In genomic region chr20:31475032-31475431, GRCh38 we compare ENCODE assay signal across 11 cellular contexts. TPM values are rescaled to one million over a fixed set of nuclear protein-coding genes. Genes with fewer than 3 reads are reported as not detected.
A peak's percentile ranks its signal among the peaks of the same experiment; 100 is the strongest.
DNase-seq lines count a peak whose midpoint lies in the region; ATAC-seq and TF ChIP-seq lines count a peak whose summit lies in the region.
"Had no signal": no experiment of that assay in that cellular context is flagged by ENCODE, and none has a peak within 500 bp of the region (broad histone marks: within the 10 kb centered on the region; RNA-seq: fewer than 3 reads in every experiment).

Gene DEFB124 (minus strand): TSS chr20:31475127. CDS start chr20:31473013, 2,114 bp downstream.
Gene REM1 (plus strand): TSS chr20:31475288. CDS start chr20:31476446, 1,158 bp downstream.

- H3K4me3 ChIP-seq in Karpas-422 (ENCODE audit: low read length) (peak within 1 kb of the TSS; percentile 37; the same call in 1 of the 2 replicates), lower leg skin (ENCODE audit: low read depth, poor library complexity, severe bottlenecking) (peak within 1 kb of the TSS; percentile 4), subcutaneous abdominal adipose tissue (ENCODE audit: low read depth in 1 of 5, low read length in 5 of 5) (peak within 1 kb of the TSS; percentile 57 to 66 (median 62))

- H4K20me1 ChIP-seq in Karpas-422 (ENCODE audit: insufficient read depth, low read depth, low read length) = no peaks in the 10 kb centered on the region

- H3K4me2 ChIP-seq in Karpas-422 (ENCODE audit: low read depth, low read length, poor library complexity, severe bottlenecking) = peak within 1 kb of the TSS; percentile 68

- H3K27me3 Mint-ChIP-seq in dendritic cell treated with granulocyte-macrophage colony-stimulating factor and Interleukin-4, amounts not matched to agents 40 ng/mL and 50 ng/mL, for 4 days = peaks cover 41% of the 10 kb centered on the region
- peaks cover 8% of the 10 kb centered on the region for H3K27me3 Mint-ChIP-seq in progenitor cell of endocrine pancreas

- H3K9ac ChIP-seq in Karpas-422 (ENCODE audit: low read length) (peak within 1 kb of the TSS; percentile 32), subcutaneous abdominal adipose tissue (ENCODE audit: low read length in 5 of 5) (peak within 1 kb of the TSS in 3 of 5 donors; percentile 30 to 66 (median 33))

- TF ChIP-seq POLR2A in lower leg skin (IDR thresholded peaks at IDR 0.05) = no peak

- H3K36me3 ChIP-seq in Karpas-422 (ENCODE audit: insufficient read depth, low read length) (no peaks in the 10 kb centered on the region), subcutaneous abdominal adipose tissue (ENCODE audit: control insufficient read depth in 5 of 5, insufficient read depth in 5 of 5, low read length in 5 of 5) (peaks cover 0 to 3% (median 0%) of the 10 kb centered on the region in 5 donors)

- no peak for ATAC-seq in HG02588 (IDR thresholded peaks at IDR 0.05; ENCODE audit: unreplicated experiment)

- H3K27ac ChIP-seq in Karpas-422 (ENCODE audit: low read length) (peak within 1 kb of the TSS; percentile 60), subcutaneous abdominal adipose tissue (ENCODE audit: low read depth, low read length) (no peak within 1 kb of the TSS)

- intact Hi-C loops in dendritic cell treated with granulocyte-macrophage colony-stimulating factor and Interleukin-4, amounts not matched to agents 40 ng/mL and 50 ng/mL, for 4 days (cut with micrococcal nuclease) = no loop called here
- intact Hi-C loops in lower leg skin (cut with DNase I; ENCODE audit: low total_unique reads) = no loop called here

- peak within 1 kb of the TSS; percentile 88 for H2AFZ ChIP-seq in Karpas-422 (ENCODE audit: low read length)

- WGBS in lower leg skin, 2 donors = 1 to 8% methylated on average over 14 to 18 of the region's 27 CpGs

- H3K9me3 Mint-ChIP-seq in dendritic cell treated with granulocyte-macrophage colony-stimulating factor and Interleukin-4, amounts not matched to agents 40 ng/mL and 50 ng/mL, for 4 days = no peaks in the 10 kb centered on the region
- H3K9me3 Mint-ChIP-seq in progenitor cell of endocrine pancreas (ENCODE audit: low read depth) = peaks cover 43% of the 10 kb centered on the region

- no peaks in the 10 kb centered on the region for H3K9me2 ChIP-seq in Karpas-422 (replicated peaks; ENCODE audit: insufficient read depth, low read length)

- H3K36me3 Mint-ChIP-seq in dendritic cell treated with granulocyte-macrophage colony-stimulating factor and Interleukin-4, amounts not matched to agents 40 ng/mL and 50 ng/mL, for 4 days (ENCODE audit: low read depth) = no peaks in the 10 kb centered on the region
- H3K36me3 Mint-ChIP-seq in progenitor cell of endocrine pancreas (ENCODE audit: insufficient read depth) = peaks cover 6% of the 10 kb centered on the region

- H3K27me3 ChIP-seq in Karpas-422 (ENCODE audit: low read length) = no peaks in the 10 kb centered on the region
- peaks cover 19 to 28% (median 23%) of the 10 kb centered on the region in 5 donors for H3K27me3 ChIP-seq in subcutaneous abdominal adipose tissue (ENCODE audit: control insufficient read depth in 5 of 5, insufficient read depth in 4 of 5, low read length in 5 of 5)

- H3K79me2 ChIP-seq in Karpas-422 (ENCODE audit: low read length) = no peaks in the 10 kb centered on the region

- H3K4me1 ChIP-seq in Karpas-422 (ENCODE audit: low read length) (peaks cover 18% of the 10 kb centered on the region), subcutaneous abdominal adipose tissue (ENCODE audit: control insufficient read depth in 5 of 5, insufficient read depth in 5 of 5, low read length in 5 of 5) (peaks cover 0 to 25% (median 13%) of the 10 kb centered on the region in 5 donors)

- H3K4me3 Mint-ChIP-seq in dendritic cell treated with granulocyte-macrophage colony-stimulating factor and Interleukin-4, amounts not matched to agents 40 ng/mL and 50 ng/mL, for 4 days = peak within 1 kb of the TSS; percentile 66
- no peak within 1 kb of the TSS for H3K4me3 Mint-ChIP-seq in progenitor cell of endocrine pancreas (ENCODE audit: low read depth)

- in situ Hi-C loops in KBM-7 (cut with MboI; ENCODE audit: low pct_unique_long_range_greater_than_20kb, low sequenced_read_pairs) = no loop called here

- H3K9me3 ChIP-seq in Karpas-422 (ENCODE audit: low read length) = no peaks in the 10 kb centered on the region
- H3K9me3 ChIP-seq in subcutaneous abdominal adipose tissue (ENCODE audit: control insufficient read depth in 5 of 5, low read length in 5 of 5) = no peaks in the 10 kb centered on the region

- no peak for TF ChIP-seq CTCF in lower leg skin (IDR thresholded peaks at IDR 0.05)
- no peak for TF ChIP-seq CTCF in progenitor cell of endocrine pancreas (IDR thresholded peaks at IDR 0.05; ENCODE audit: unreplicated experiment)

- H3K27ac Mint-ChIP-seq in dendritic cell treated with granulocyte-macrophage colony-stimulating factor and Interleukin-4, amounts not matched to agents 40 ng/mL and 50 ng/mL, for 4 days = peak within 1 kb of the TSS; percentile 45
- no peak within 1 kb of the TSS for H3K27ac Mint-ChIP-seq in progenitor cell of endocrine pancreas

- DNase-seq in Karpas-422 (no peak), lower leg skin (ENCODE audit: low spot score in 2 of 2) (peak in 1 of 2 donors; percentile 88), KBM-7 (no peak), foreskin melanocyte (no peak), progenitor cell of endocrine pancreas (ENCODE audit: low spot score, unreplicated experiment) (no peak)
- DNase-seq: NCI-H2107; stimulated activated CD4-positive, alpha-beta T cell treated with anti-CD3 and anti-CD28 coated beads, Interleukin-2, amount 100 ng/mL, for 24 hours had no signal

- H3K4me1 Mint-ChIP-seq in dendritic cell treated with granulocyte-macrophage colony-stimulating factor and Interleukin-4, amounts not matched to agents 40 ng/mL and 50 ng/mL, for 4 days (ENCODE audit: low read depth) = peaks cover 28% of the 10 kb centered on the region
- H3K4me1 Mint-ChIP-seq in progenitor cell of endocrine pancreas (ENCODE audit: low read depth) = no peaks in the 10 kb centered on the region

RNA-seq across cellular contexts. Expression of gene DEFB124, which starts in this region (rescaled TPM):
- total RNA-seq in Karpas-422 (2014; rRNA removed; shearing (Covaris generic); ENCODE audit: low replicate concordance) = not detected in 2 replicates
- total RNA-seq in lower leg skin (not detected), progenitor cell of endocrine pancreas (not detected in 2 replicates)
- total RNA-seq: Daoy had no signal

RNA-seq across cellular contexts. Expression of gene REM1, which starts in this region (rescaled TPM):
- not detected in 2 replicates for total RNA-seq in Karpas-422 (2014; rRNA removed; shearing (Covaris generic); ENCODE audit: low replicate concordance)
- total RNA-seq in lower leg skin = 1 to 10 TPM in 3 of 4 donors, not detected in 1; 1.3 to 4.4 (median 2.9) TPM
- not detected in 2 replicates for total RNA-seq in progenitor cell of endocrine pancreas
- total RNA-seq: Daoy had no signal

Comparison
In these comparisons a context has a peak if more than half of its experiments do, and no peak if none do; other contexts are left out.
1. H3K4me3 ChIP-seq: peak in every context shown above with its lines; median percentile 62 in subcutaneous abdominal adipose tissue; 37 in Karpas-422; 4 in lower leg skin.